ENCODE assay signal across 28 cellular contexts in genomic region chr6:69832558-69832957, GRCh38. TPM values are rescaled to one million over a fixed set of nuclear protein-coding genes. Genes with fewer than 3 reads are reported as not detected.
"Had no signal": no experiment of that assay in that cellular context is flagged by ENCODE, and none has a peak within 500 bp of the region (broad histone marks: within the 10 kb centered on the region; RNA-seq: fewer than 3 reads in every experiment).

No MANE protein-coding gene starts in this region.

- H3K4me3 ChIP-seq: stomach, suprapubic skin, testis, thoracic aorta, thyroid gland, tibial artery, tibial nerve, transverse colon, upper lobe of left lung, upper lobe of right lung, uterus, vagina had no signal

- DNase-seq: stimulated activated CD4-positive, alpha-beta T cell treated with anti-CD3 and anti-CD28 coated beads, Interleukin-2, amount 100 ng/mL, for 48 hours; stimulated activated CD4-positive, alpha-beta T cell treated with anti-CD3 and anti-CD28 coated beads, Interleukin-4, amount 100 ng/mL, for 1 hour; stimulated activated CD4-positive, alpha-beta T cell treated with anti-CD3 and anti-CD28 coated beads, Interleukin-4, amount 100 ng/mL, for 24 hours; stimulated activated CD4-positive, alpha-beta T cell treated with anti-CD3 and anti-CD28 coated beads, Interleukin-4, amount 100 ng/mL, for 4 hours; stimulated activated CD8-positive, alpha-beta memory T cell treated with anti-CD3 and anti-CD28 coated beads, Interleukin-4, amount 100 ng/mL, for 48 hours; stimulated activated naive B cell treated with anti-CD40 and anti-IgM and Interleukin-4, amounts not matched to agents 10 μg/mL and 1 μg/mL and 100 μg/mL, for 72 hours; stimulated activated naive CD4-positive, alpha-beta T cell treated with Interleukin-2 at 50 U/mL for 16 hours; stimulated activated naive CD8-positive, alpha-beta T cell treated with anti-CD3 and anti-CD28 coated beads, Interleukin-15, amount 100 ng/mL, for 72 hours; stimulated activated naive CD8-positive, alpha-beta T cell treated with anti-CD3 and anti-CD28 coated beads, Interleukin-15, Interleukin-2, amounts not matched to agents 100 U/mL and 50 U/mL, for 24 hours; stomach; substantia nigra; testis; thyroid gland; tibial artery; transverse colon; upper lobe of left lung; upper lobe of right lung; uterus had no signal

- H3K36me3 ChIP-seq: stomach, suprapubic skin, thoracic aorta, thyroid gland, tibial artery, tibial nerve, transverse colon, upper lobe of left lung, upper lobe of right lung, uterus, vagina had no signal

- H3K4me3 Mint-ChIP-seq: stimulated activated effector memory CD8-positive, alpha-beta T cell treated with anti-CD3 and anti-CD28 coated beads, Interleukin-12 subunit alpha, Interleukin-12 subunit beta, amount 100 ng/mL, for 72 hours; stimulated activated memory B cell treated with anti-CD40 and anti-IgM and Interleukin-4, amounts not matched to agents 10 μg/mL and 1 μg/mL and 100 μg/mL, for 72 hours; stimulated activated naive B cell treated with anti-CD40 and anti-IgM and Interleukin-4, amounts not matched to agents 10 μg/mL and 1 μg/mL and 100 μg/mL, for 72 hours; stimulated activated naive CD8-positive, alpha-beta T cell treated with anti-CD3 and anti-CD28 coated beads, Interleukin-15, amount 100 ng/mL, for 72 hours; stimulated activated naive CD8-positive, alpha-beta T cell treated with anti-CD3 and anti-CD28 coated beads, Interleukin-15, Interleukin-2, amounts not matched to agents 100 ng/mL and 50 ng/mL, for 24 hours; type B pancreatic cell had no signal

- H3K27ac ChIP-seq: stomach, suprapubic skin, testis, thoracic aorta, thyroid gland, tibial artery, tibial nerve, transverse colon, upper lobe of left lung, upper lobe of right lung, uterus, vagina had no signal

- H3K36me3 Mint-ChIP-seq: stimulated activated effector memory CD8-positive, alpha-beta T cell treated with anti-CD3 and anti-CD28 coated beads, Interleukin-12 subunit alpha, Interleukin-12 subunit beta, amount 100 ng/mL, for 72 hours; type B pancreatic cell had no signal

- ATAC-seq: stimulated activated effector memory CD8-positive, alpha-beta T cell treated with anti-CD3 and anti-CD28 coated beads, Interleukin-12 subunit alpha, Interleukin-12 subunit beta, amount 100 ng/mL, for 72 hours; stimulated activated memory B cell treated with anti-CD40 and anti-IgM and Interleukin-4, amounts not matched to agents 10 μg/mL and 1 μg/mL and 100 μg/mL, for 72 hours; stimulated activated naive B cell treated with anti-CD40 and anti-IgM and Interleukin-4, amounts not matched to agents 10 μg/mL and 1 μg/mL and 100 μg/mL, for 72 hours; stimulated activated naive CD8-positive, alpha-beta T cell treated with anti-CD3 and anti-CD28 coated beads, Interleukin-15, amount 100 ng/mL, for 72 hours; stimulated activated naive CD8-positive, alpha-beta T cell treated with anti-CD3 and anti-CD28 coated beads, Interleukin-15, Interleukin-2, amounts not matched to agents 100 U/mL and 50 U/mL, for 24 hours; upper lobe of right lung had no signal

- H3K27me3 ChIP-seq: stomach, suprapubic skin, testis, thyroid gland, tibial artery, tibial nerve, transverse colon, upper lobe of left lung, upper lobe of right lung, uterus, vagina had no signal

- H3K9me3 Mint-ChIP-seq: stimulated activated effector memory CD8-positive, alpha-beta T cell treated with anti-CD3 and anti-CD28 coated beads, Interleukin-12 subunit alpha, Interleukin-12 subunit beta, amount 100 ng/mL, for 72 hours; stimulated activated memory B cell treated with anti-CD40 and anti-IgM and Interleukin-4, amounts not matched to agents 10 μg/mL and 1 μg/mL and 100 μg/mL, for 72 hours; stimulated activated naive B cell treated with anti-CD40 and anti-IgM and Interleukin-4, amounts not matched to agents 10 μg/mL and 1 μg/mL and 100 μg/mL, for 72 hours; stimulated activated naive CD8-positive, alpha-beta T cell treated with anti-CD3 and anti-CD28 coated beads, Interleukin-15, amount 100 ng/mL, for 72 hours; stimulated activated naive CD8-positive, alpha-beta T cell treated with anti-CD3 and anti-CD28 coated beads, Interleukin-15, Interleukin-2, amounts not matched to agents 100 ng/mL and 50 ng/mL, for 24 hours; type B pancreatic cell had no signal

- H3K27me3 Mint-ChIP-seq: stimulated activated memory B cell treated with anti-CD40 and anti-IgM and Interleukin-4, amounts not matched to agents 10 μg/mL and 1 μg/mL and 100 μg/mL, for 72 hours; stimulated activated naive B cell treated with anti-CD40 and anti-IgM and Interleukin-4, amounts not matched to agents 10 μg/mL and 1 μg/mL and 100 μg/mL, for 72 hours; stimulated activated naive CD8-positive, alpha-beta T cell treated with anti-CD3 and anti-CD28 coated beads, Interleukin-15, Interleukin-2, amounts not matched to agents 100 ng/mL and 50 ng/mL, for 24 hours; type B pancreatic cell had no signal

- H3K27ac Mint-ChIP-seq: stimulated activated effector memory CD8-positive, alpha-beta T cell treated with anti-CD3 and anti-CD28 coated beads, Interleukin-12 subunit alpha, Interleukin-12 subunit beta, amount 100 ng/mL, for 72 hours; stimulated activated memory B cell treated with anti-CD40 and anti-IgM and Interleukin-4, amounts not matched to agents 10 μg/mL and 1 μg/mL and 100 μg/mL, for 72 hours; stimulated activated naive B cell treated with anti-CD40 and anti-IgM and Interleukin-4, amounts not matched to agents 10 μg/mL and 1 μg/mL and 100 μg/mL, for 72 hours; stimulated activated naive CD8-positive, alpha-beta T cell treated with anti-CD3 and anti-CD28 coated beads, Interleukin-15, amount 100 ng/mL, for 72 hours; stimulated activated naive CD8-positive, alpha-beta T cell treated with anti-CD3 and anti-CD28 coated beads, Interleukin-15, Interleukin-2, amounts not matched to agents 100 ng/mL and 50 ng/mL, for 24 hours; type B pancreatic cell had no signal

- H3K4me1 ChIP-seq: suprapubic skin, testis, thyroid gland, tibial artery, tibial nerve, upper lobe of left lung, upper lobe of right lung, uterus, vagina had no signal

- H3K9me3 ChIP-seq: stomach, suprapubic skin, testis, thoracic aorta, thyroid gland, tibial artery, tibial nerve, transverse colon, upper lobe of left lung, upper lobe of right lung, uterus, vagina had no signal

- FAIRE-seq: urothelium cell line had no signal

RNA-seq across cellular contexts. Expression of gene COL19A1, which starts 33.8 kb away (rescaled TPM):
- total RNA-seq: subcutaneous adipose tissue, thyroid gland, upper lobe of right lung had no signal
